In the genomic region with DNA sequence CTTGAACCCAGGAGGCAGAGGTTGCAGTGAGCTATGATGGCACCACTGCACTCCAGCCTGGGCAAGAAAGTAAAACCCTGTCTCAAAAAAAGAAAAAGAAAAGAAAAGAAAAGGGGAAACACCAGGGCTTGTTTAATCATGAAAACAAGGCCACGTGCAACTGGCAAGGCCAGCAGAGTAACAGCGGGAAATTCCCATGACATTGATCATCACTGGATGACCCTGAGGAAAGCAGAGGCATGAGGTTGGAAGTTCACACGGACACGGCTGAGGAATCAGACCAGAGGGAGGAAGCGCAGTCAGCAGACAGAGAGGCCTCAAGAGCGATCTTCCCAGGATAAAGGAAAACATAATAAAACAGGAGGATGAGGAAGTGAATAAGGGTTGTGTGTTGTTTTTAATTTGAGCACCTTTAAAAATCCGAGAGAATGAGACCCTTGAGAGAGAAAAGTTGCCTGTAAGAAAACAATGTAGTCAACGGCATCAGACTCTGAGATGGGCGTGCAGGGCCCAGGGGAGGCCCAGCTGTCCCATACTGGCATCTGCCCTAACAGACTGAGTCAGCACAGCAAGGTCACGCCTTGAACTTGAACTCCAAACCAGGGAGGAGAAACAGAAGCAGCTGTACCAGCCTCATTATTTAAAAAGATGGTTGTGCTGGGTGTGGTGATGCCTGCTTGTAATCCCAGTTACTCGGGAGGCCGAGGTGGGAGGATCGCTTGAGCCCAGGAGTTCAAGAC, we compare ENCODE assay signal across 1 cellular context.
TF ChIP-seq lines count a peak whose summit lies in the region.

No MANE protein-coding gene starts in this region.

TF ChIP-seq in IMR-90, 13 proteins besides CTCF, POLR2A, EP300 and RAD21:
- TF ChIP-seq BHLHE40 (IDR thresholded peaks at IDR 0.05; ENCODE audit: low read depth, low read length): peak; percentile 44; the same call in 1 of the 2 replicates
